Comparison of ENCODE assay signal across 1 cellular context in the genomic region with DNA sequence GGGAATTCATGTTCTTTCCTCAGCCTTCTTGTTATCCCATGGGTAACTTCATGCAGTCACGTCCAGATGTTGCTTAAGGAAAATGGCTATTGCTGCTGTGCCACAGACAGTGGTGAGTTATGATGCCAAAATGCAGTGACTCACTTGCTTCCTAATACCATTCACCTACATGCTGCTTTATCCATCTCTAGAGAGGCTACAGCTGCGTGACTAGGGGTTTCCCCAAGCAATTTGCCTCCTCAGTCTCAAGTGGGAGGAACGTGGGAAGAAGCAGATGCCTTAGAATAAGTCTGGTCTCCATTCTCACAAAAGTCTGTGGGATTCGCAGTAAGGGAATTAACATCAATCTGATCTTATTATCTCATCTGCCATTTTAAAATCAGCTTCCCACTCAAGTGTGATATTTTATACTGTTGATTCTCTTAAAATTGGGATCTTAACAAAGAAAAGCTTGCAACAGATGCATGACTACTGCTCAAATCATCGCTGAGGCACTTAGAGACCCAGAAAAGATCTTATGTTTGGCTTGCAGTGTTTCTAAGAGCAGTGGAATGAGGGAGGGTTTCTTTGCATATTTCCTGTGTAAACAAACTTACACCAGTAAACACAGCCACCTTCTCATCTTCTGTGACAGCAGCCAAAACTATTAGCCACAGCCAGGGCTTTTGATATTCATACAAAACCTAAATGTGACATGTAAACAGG.
TF ChIP-seq lines count a peak whose summit lies in the region.

No MANE protein-coding gene starts in this region.

TF ChIP-seq in WTC11, 78 proteins besides CTCF, POLR2A, EP300 and RAD21 (continued from another document):
- no peak for TF ChIP-seq SMAD3 (CRISPR knock-in tag; IDR thresholded peaks at IDR 0.05; ENCODE audit: borderline replicate concordance)
